In the genomic region with DNA sequence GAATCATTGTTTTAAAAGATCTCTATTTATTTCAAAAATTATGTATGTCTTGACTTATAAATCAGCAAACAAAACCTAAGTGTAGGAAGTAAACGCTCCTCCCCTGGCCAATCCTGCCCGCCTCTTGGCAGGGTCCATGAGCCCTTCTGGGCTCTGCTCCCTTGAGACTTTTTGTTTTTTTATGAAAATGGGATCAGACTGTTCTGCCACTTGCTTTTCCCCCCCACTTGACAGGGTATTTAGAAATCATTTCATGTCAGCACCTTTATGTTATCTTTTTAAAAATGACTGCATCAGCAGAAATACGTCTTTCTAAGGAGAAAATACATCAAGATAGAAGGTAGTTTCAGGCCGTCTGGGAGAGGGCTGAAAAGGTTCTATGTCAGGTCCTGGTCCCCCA, we compare ENCODE assay signal across 10 cellular contexts. TPM values are rescaled to one million over a fixed set of nuclear protein-coding genes. Genes with fewer than 3 reads are reported as not detected.
DNase-seq lines count a peak whose midpoint lies in the region; ATAC-seq and TF ChIP-seq lines count a peak whose summit lies in the region.
"Had no signal": no experiment of that assay in that cellular context is flagged by ENCODE, and none has a peak within 500 bp of the region (broad histone marks: within the 10 kb centered on the region; RNA-seq: fewer than 3 reads in every experiment).

No MANE protein-coding gene starts in this region.

- H3K36me3 ChIP-seq in heart left ventricle: peaks cover 0 to 67% (median 0%) of the 10 kb centered on the region in 9 donors
- H3K36me3 ChIP-seq in muscle layer of colon (ENCODE audit: insufficient read depth, low read length): no peaks in the 10 kb centered on the region
- peaks cover 2% of the 10 kb centered on the region for H3K36me3 ChIP-seq in urinary bladder (ENCODE audit: insufficient read depth)

- peaks cover 46% of the 10 kb centered on the region for H3K4me1 Mint-ChIP-seq in chondrocyte (ENCODE audit: low read depth)
- H3K4me1 Mint-ChIP-seq: activated T-helper 17 cell treated with anti-CD3 and anti-CD28 coated beads, Interleukin-2, amount 50 U/mL, for 72 hours had no signal

- WGBS in heart left ventricle, 4 donors: 62 to 82% (median 68%) methylated on average over 4 of the region's 4 CpGs
- WGBS in urinary bladder: 40% methylated on average over 4 of the region's 4 CpGs

- ATAC-seq in heart left ventricle (no peak), GM19351 (IDR thresholded peaks at IDR 0.05; ENCODE audit: unreplicated experiment) (no peak)
- ATAC-seq: activated T-helper 17 cell treated with anti-CD3 and anti-CD28 coated beads, Interleukin-2, amount 50 U/mL, for 72 hours had no signal

- H3K9me3 ChIP-seq in heart left ventricle (no peaks in the 10 kb centered on the region), muscle layer of colon (ENCODE audit: low read length) (no peaks in the 10 kb centered on the region)

- H3K27me3 ChIP-seq in heart left ventricle (no peaks in the 10 kb centered on the region), muscle layer of colon (ENCODE audit: control insufficient read depth in 1 of 2, insufficient read depth in 2 of 2, low read length in 2 of 2) (no peaks in the 10 kb centered on the region)

- peak overlapping the region; percentile 39 for H3K4me3 Mint-ChIP-seq in chondrocyte (ENCODE audit: unreplicated experiment)
- H3K4me3 Mint-ChIP-seq: activated T-helper 17 cell treated with anti-CD3 and anti-CD28 coated beads, Interleukin-2, amount 50 U/mL, for 72 hours had no signal

- no peak for TF ChIP-seq CTCF in heart left ventricle (IDR thresholded peaks at IDR 0.05)
- no peak for TF ChIP-seq CTCF in chondrocyte (IDR thresholded peaks at IDR 0.05)

- peak overlapping the region; percentile 86 for H3K27ac Mint-ChIP-seq in chondrocyte (ENCODE audit: unreplicated experiment)
- H3K27ac Mint-ChIP-seq: activated T-helper 17 cell treated with anti-CD3 and anti-CD28 coated beads, Interleukin-2, amount 50 U/mL, for 72 hours had no signal

- no peaks in the 10 kb centered on the region for H3K9me3 Mint-ChIP-seq in chondrocyte (ENCODE audit: low read depth)
- H3K9me3 Mint-ChIP-seq: activated T-helper 17 cell treated with anti-CD3 and anti-CD28 coated beads, Interleukin-2, amount 50 U/mL, for 72 hours had no signal

- DNase-seq in heart left ventricle (no peak), cardiac septum (ENCODE audit: low spot score) (no peak), chondrocyte (ENCODE audit: low spot score) (no peak), LoVo (ENCODE audit: low spot score) (no peak)
- no peak for DNase-seq in stimulated activated CD4-positive, alpha-beta T cell treated with anti-CD3 and anti-CD28 coated beads, Interleukin-1b, Interleukin-23, amount 100 ng/mL, for 48 hours
- DNase-seq: central memory CD4-positive, alpha-beta T cell had no signal

- H3K4me3 ChIP-seq in heart left ventricle (no peak overlapping the region), muscle layer of colon (ENCODE audit: low read depth in 1 of 2, low read length in 2 of 2) (peak overlapping the region in 1 of 2 donors; percentile 43), urinary bladder (ENCODE audit: low read depth, low read length) (no peak overlapping the region)

- H3K4me1 ChIP-seq in heart left ventricle: peaks cover 0 to 21% (median 14%) of the 10 kb centered on the region in 12 donors
- H3K4me1 ChIP-seq in muscle layer of colon (ENCODE audit: insufficient read depth, low read length): peaks cover 45% of the 10 kb centered on the region
- no peaks in the 10 kb centered on the region for H3K4me1 ChIP-seq in urinary bladder (ENCODE audit: insufficient read depth)

- peaks cover 21% of the 10 kb centered on the region for H3K36me3 Mint-ChIP-seq in chondrocyte (ENCODE audit: low read depth)

- intact Hi-C loops in heart left ventricle (cut with DNase I): no loop called here
- intact Hi-C loops in cardiac septum (cut with DNase I): no loop called here

- TF ChIP-seq POLR2A in heart left ventricle (IDR thresholded peaks at IDR 0.05): no peak

- no peak overlapping the region for H3K9ac ChIP-seq in muscle layer of colon (ENCODE audit: low read length)

- peak overlapping the region in 8 of 12 donors; percentile 15 to 69 (median 26) for H3K27ac ChIP-seq in heart left ventricle
- H3K27ac ChIP-seq in muscle layer of colon (ENCODE audit: low read depth, low read length): peak overlapping the region; percentile 25
- peak overlapping the region; percentile 84 for H3K27ac ChIP-seq in urinary bladder (ENCODE audit: low read depth)

- H3K27me3 Mint-ChIP-seq in chondrocyte (ENCODE audit: low read depth): no peaks in the 10 kb centered on the region

RNA-seq across cellular contexts. Expression of a gene that starts 35.6 kb away (rescaled TPM):
- total RNA-seq in heart left ventricle: 100 to 1,000 TPM in 1 of 9 donors, 10 to 100 TPM in 8; 30.0 to 239 (median 50.3) TPM
- polyA plus RNA-seq in heart left ventricle: 10 to 100 TPM; 22.4 to 36.8 TPM
- 70.1 TPM for total RNA-seq in cardiac septum
- total RNA-seq in chondrocyte: 127 to 186 TPM (median 183 TPM) in 3 replicates
- 700 TPM for total RNA-seq in urinary bladder
- 1,381 TPM for polyA plus RNA-seq in urinary bladder

Comparison
In these comparisons a context has a peak if more than half of its experiments do, and no peak if none do; other contexts are left out.
1. H3K27ac ChIP-seq: peak in every context shown above with its lines; median percentile 84 in urinary bladder; 26 in heart left ventricle; 25 in muscle layer of colon.